ENCODE assay signal across 26 cellular contexts in the genomic region with DNA sequence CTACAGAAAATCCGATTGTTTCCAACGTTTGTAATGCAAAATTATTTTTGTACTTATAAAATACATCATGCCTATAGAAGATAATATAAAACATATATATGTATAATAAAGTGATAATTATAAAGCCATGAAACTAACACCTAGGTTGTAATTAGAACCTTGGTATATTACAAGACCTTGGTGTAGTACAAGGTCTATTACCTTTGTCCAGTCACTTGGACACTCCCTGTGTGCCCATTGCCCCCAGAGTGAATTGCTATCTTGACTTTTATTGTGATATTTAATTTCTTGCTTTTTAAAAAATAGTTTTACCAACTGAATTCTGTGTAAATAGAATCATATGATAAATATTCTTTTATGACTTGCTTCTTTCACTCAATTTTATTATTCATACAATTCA. TPM values are rescaled to one million over a fixed set of nuclear protein-coding genes. Genes with fewer than 3 reads are reported as not detected.
"Had no signal": no experiment of that assay in that cellular context is flagged by ENCODE, and none has a peak within 500 bp of the region (broad histone marks: within the 10 kb centered on the region; RNA-seq: fewer than 3 reads in every experiment).

No MANE protein-coding gene starts in this region.

- H3K36me3 ChIP-seq: ascending aorta, breast epithelium, cardiac muscle cell, colonic mucosa, esophagus squamous epithelium, gastroesophageal sphincter had no signal

- ATAC-seq: activated CD4-positive, alpha-beta T cell treated with anti-CD3 and anti-CD28 coated beads for 36 hours; activated naive CD4-positive, alpha-beta T cell treated with anti-CD3 and anti-CD28 coated beads, Interleukin-2, amount 50 U/mL, for 72 hours; activated T-cell treated with anti-CD3 and anti-CD28 coated beads, Interleukin-2, amount 50 U/mL, for 72 hours; gastroesophageal sphincter had no signal

- H3K9me3 ChIP-seq: ascending aorta, breast epithelium, colonic mucosa, esophagus squamous epithelium, gastroesophageal sphincter had no signal

- H3K4me1 ChIP-seq: colonic mucosa had no signal

- H3K4me3 ChIP-seq: ascending aorta, breast epithelium, cardiac muscle cell, colonic mucosa, esophagus squamous epithelium, gastroesophageal sphincter had no signal

- H3K27me3 ChIP-seq: ascending aorta, breast epithelium, cardiac muscle cell, colonic mucosa, esophagus squamous epithelium, gastroesophageal sphincter had no signal

- DNase-seq: activated CD4-positive, alpha-beta memory T cell treated with anti-CD3 and anti-CD28 coated beads, Interleukin-2, amount 10 ng/mL, durations not matched to agents 7 days and 5 days; activated CD4-positive, alpha-beta T cell treated with anti-CD3 and anti-CD28 coated beads for 36 hours; activated CD4-positive, alpha-beta T cell treated with anti-CD3 and anti-CD28 coated beads, Interleukin-2, amount 10 ng/mL, durations not matched to agents 24 days and 14 days; activated CD4-positive, alpha-beta T cell treated with anti-CD3 and anti-CD28 coated beads, Interleukin-2, amount 50 U/mL, for 4 hours; activated CD4-positive, CD25-positive, alpha-beta regulatory T cell; activated CD4-positive, CD25-positive, alpha-beta regulatory T cell treated with anti-CD3 and anti-CD28 coated beads, Interleukin-2, amount 50 U/mL, for 72 hours; activated CD8-positive, alpha-beta memory T cell treated with anti-CD3 and anti-CD28 coated beads, Interleukin-2, amount 50 U/mL, for 48 hours; activated gamma-delta T cell; activated naive CD4-positive, alpha-beta T cell; activated naive CD4-positive, alpha-beta T cell treated with anti-CD3 and anti-CD28 coated beads, Interleukin-2, amount 10 ng/mL, durations not matched to agents 7 days and 5 days; activated naive CD8-positive, alpha-beta T cell treated with anti-CD3 and anti-CD28 coated beads, Interleukin-2, amount 10 ng/mL, durations not matched to agents 7 days and 5 days; activated T-cell treated with anti-CD3 and anti-CD28 coated beads for 4 hours; activated T-cell treated with anti-CD3 and anti-CD28 coated beads, Interleukin-2, amount 50 U/mL, for 24 hours; activated T-cell treated with anti-CD3 and anti-CD28 coated beads, Interleukin-2, amount 50 U/mL, for 72 hours; central memory CD4-positive, alpha-beta T cell; cerebellar nuclear complex; colonic mucosa; effector CD8-positive, alpha-beta T cell; esophagus squamous epithelium; foreskin melanocyte; T-helper 2 cell had no signal

- H3K27ac ChIP-seq: ascending aorta, cardiac muscle cell, colonic mucosa, esophagus squamous epithelium, gastroesophageal sphincter had no signal

RNA-seq across cellular contexts. Expression of a gene that starts 20.7 kb away (rescaled TPM):
- total RNA-seq: cardiac muscle cell had no signal
- polyA plus RNA-seq: cardiac muscle cell had no signal
